In genomic region chr3:142310439-142310838, GRCh38 we compare ENCODE assay signal across 36 cellular contexts.
"Had no signal": no experiment of that assay in that cellular context is flagged by ENCODE, and none has a peak within 500 bp of the region (broad histone marks: within the 10 kb centered on the region; RNA-seq: fewer than 3 reads in every experiment).

No MANE protein-coding gene starts in this region.

- H3K4me1 Mint-ChIP-seq: activated B cell treated with CpG ODN at 0.5 μM for 24 hours; activated CD4-positive, alpha-beta T cell treated with anti-CD3 and anti-CD28 coated beads, Interleukin-2, amount 10 ng/mL, durations not matched to agents 24 days and 14 days; activated T-helper 17 cell treated with anti-CD3 and anti-CD28 coated beads, Interleukin-2, amount 50 U/mL, for 72 hours had no signal

- DNase-seq: activated B cell treated with CpG ODN at 0.5 μM for 24 hours; activated CD4-positive, alpha-beta memory T cell treated with anti-CD3 and anti-CD28 coated beads for 36 hours; activated CD4-positive, alpha-beta T cell treated with anti-CD3 and anti-CD28 coated beads for 4 hours; activated CD4-positive, alpha-beta T cell treated with anti-CD3 and anti-CD28 coated beads, Interleukin-2, amount 10 ng/mL, durations not matched to agents 24 days and 14 days; activated CD4-positive, alpha-beta T cell treated with anti-CD3 and anti-CD28 coated beads, Interleukin-2, amount 50 U/mL, for 1 hour; activated CD4-positive, alpha-beta T cell treated with anti-CD3 and anti-CD28 coated beads, Interleukin-2, amount 50 U/mL, for 4 hours; activated CD4-positive, CD25-positive, alpha-beta regulatory T cell treated with anti-CD3 and anti-CD28 coated beads, Interleukin-2, amount 50 U/mL, for 72 hours; activated CD8-positive, alpha-beta memory T cell treated with anti-CD3 and anti-CD28 coated beads, Interleukin-2, amount 50 U/mL, for 4 hours; activated CD8-positive, alpha-beta T cell treated with anti-CD3 and anti-CD28 coated beads for 36 hours; activated effector memory CD4-positive, alpha-beta T cell treated with anti-CD3 and anti-CD28 coated beads, Interleukin-2, amount 50 U/mL, for 16 hours; activated gamma-delta T cell treated with Interleukin-2 at 50 U/mL for 16 hours; activated naive CD4-positive, alpha-beta T cell; activated naive CD4-positive, alpha-beta T cell treated with anti-CD3 and anti-CD28 coated beads for 36 hours; activated naive CD4-positive, alpha-beta T cell treated with anti-CD3 and anti-CD28 coated beads, Interleukin-2, amount 50 U/mL, for 16 hours; activated naive CD8-positive, alpha-beta T cell treated with anti-CD3 and anti-CD28 coated beads for 36 hours; activated T-cell treated with anti-CD3 and anti-CD28 coated beads for 4 hours; activated T-cell treated with anti-CD3 and anti-CD28 coated beads, Interleukin-2, amount 50 U/mL, for 1 hour; activated T-cell treated with anti-CD3 and anti-CD28 coated beads, Interleukin-2, amount 50 U/mL, for 4 hours; activated T-cell treated with anti-CD3 and anti-CD28 coated beads, Interleukin-2, amount 50 U/mL, for 72 hours; adrenal gland; amniotic stem cell; aorta; body of pancreas; brain microvascular endothelial cell; central memory CD4-positive, alpha-beta T cell; T-helper 2 cell; T-helper 9 cell had no signal

- H3K9me3 ChIP-seq: adrenal gland, body of pancreas, breast epithelium had no signal

- FAIRE-seq: astrocyte, TTC549 had no signal

- H3K9me3 Mint-ChIP-seq: activated B cell treated with CpG ODN at 0.5 μM for 24 hours; activated CD4-positive, alpha-beta T cell treated with anti-CD3 and anti-CD28 coated beads, Interleukin-2, amount 10 ng/mL, durations not matched to agents 24 days and 14 days; activated T-cell treated with anti-CD3 and anti-CD28 coated beads, Interleukin-2, amount 50 U/mL, for 72 hours; activated T-helper 1 cell treated with anti-CD3 and anti-CD28 coated beads, Interleukin-12 subunit alpha, Interleukin-12 subunit beta, Interleukin-2, Interleukin-4 antibody, amounts not matched to agents 30 ng/mL and 10 ng/mL and 1 ng/mL, durations not matched to agents 14 hours and 24 hours and 36 hours; activated T-helper 17 cell treated with anti-CD3 and anti-CD28 coated beads, Interleukin-2, amount 50 U/mL, for 72 hours; T-helper 1 cell treated with Interleukin-12 subunit alpha and Interleukin-12 subunit beta and Interleukin-4 antibody, amounts not matched to agents 30 μg/mL and 1 μg/mL, for 36 hours; T-helper 2 cell treated with Interferon-gamma antibody and Interleukin-4, amounts not matched to agents 5 μg/mL and 100 μg/mL, for 36 hours had no signal

- ATAC-seq: activated CD8-positive, alpha-beta T cell treated with anti-CD3 and anti-CD28 coated beads for 36 hours; activated naive CD4-positive, alpha-beta T cell treated with anti-CD3 and anti-CD28 coated beads, Interleukin-2, amount 50 U/mL, for 72 hours; activated T-cell treated with anti-CD3 and anti-CD28 coated beads, Interleukin-2, amount 50 U/mL, for 4 hours; activated T-cell treated with anti-CD3 and anti-CD28 coated beads, Interleukin-2, amount 50 U/mL, for 72 hours; activated T-helper 17 cell treated with anti-CD3 and anti-CD28 coated beads, Interleukin-2, amount 50 U/mL, for 72 hours; body of pancreas had no signal

- H3K27me3 ChIP-seq: adrenal gland, body of pancreas, brain microvascular endothelial cell, breast epithelium had no signal

- H3K4me3 ChIP-seq: adrenal gland, body of pancreas, breast epithelium had no signal

- H3K27ac ChIP-seq: adrenal gland, body of pancreas, brain microvascular endothelial cell, breast epithelium, VCaP had no signal

- H3K27me3 Mint-ChIP-seq: activated B cell treated with CpG ODN at 0.5 μM for 24 hours; activated CD4-positive, alpha-beta memory T cell treated with anti-CD3 and anti-CD28 coated beads for 36 hours; activated CD4-positive, alpha-beta T cell treated with anti-CD3 and anti-CD28 coated beads, Interleukin-2, amount 10 ng/mL, durations not matched to agents 24 days and 14 days; activated CD8-positive, alpha-beta T cell treated with anti-CD3 and anti-CD28 coated beads for 36 hours; activated naive CD8-positive, alpha-beta T cell treated with anti-CD3 and anti-CD28 coated beads for 36 hours; activated T-helper 17 cell treated with anti-CD3 and anti-CD28 coated beads, Interleukin-2, amount 50 U/mL, for 72 hours had no signal

- H3K4me1 ChIP-seq: adrenal gland, body of pancreas, breast epithelium had no signal

- H3K27ac Mint-ChIP-seq: activated B cell treated with CpG ODN at 0.5 μM for 24 hours; activated CD4-positive, alpha-beta memory T cell treated with anti-CD3 and anti-CD28 coated beads for 36 hours; activated CD4-positive, alpha-beta T cell treated with anti-CD3 and anti-CD28 coated beads, Interleukin-2, amount 10 ng/mL, durations not matched to agents 24 days and 14 days; activated CD8-positive, alpha-beta T cell treated with anti-CD3 and anti-CD28 coated beads for 36 hours; activated naive CD4-positive, alpha-beta T cell treated with anti-CD3 and anti-CD28 coated beads for 36 hours; activated naive CD4-positive, alpha-beta T cell treated with anti-CD3 and anti-CD28 coated beads, Interleukin-2, amount 50 U/mL, for 72 hours; activated naive CD8-positive, alpha-beta T cell treated with anti-CD3 and anti-CD28 coated beads for 36 hours; activated T-cell treated with anti-CD3 and anti-CD28 coated beads, Interleukin-2, amount 50 U/mL, for 72 hours; activated T-helper 1 cell treated with anti-CD3 and anti-CD28 coated beads, Interleukin-12 subunit alpha, Interleukin-12 subunit beta, Interleukin-2, Interleukin-4 antibody, amounts not matched to agents 30 ng/mL and 10 ng/mL and 1 ng/mL, durations not matched to agents 14 hours and 24 hours and 36 hours; activated T-helper 17 cell treated with anti-CD3 and anti-CD28 coated beads, Interleukin-2, amount 50 U/mL, for 72 hours; T-helper 1 cell treated with Interleukin-12 subunit alpha and Interleukin-12 subunit beta and Interleukin-4 antibody, amounts not matched to agents 30 μg/mL and 1 μg/mL, for 36 hours; T-helper 2 cell treated with Interferon-gamma antibody and Interleukin-4, amounts not matched to agents 5 μg/mL and 100 μg/mL, for 36 hours had no signal

- H3K4me3 Mint-ChIP-seq: activated B cell treated with CpG ODN at 0.5 μM for 24 hours; activated CD4-positive, alpha-beta memory T cell treated with anti-CD3 and anti-CD28 coated beads for 36 hours; activated CD4-positive, alpha-beta T cell treated with anti-CD3 and anti-CD28 coated beads, Interleukin-2, amount 10 ng/mL, durations not matched to agents 24 days and 14 days; activated CD8-positive, alpha-beta T cell treated with anti-CD3 and anti-CD28 coated beads for 36 hours; activated naive CD4-positive, alpha-beta T cell treated with anti-CD3 and anti-CD28 coated beads for 36 hours; activated naive CD8-positive, alpha-beta T cell treated with anti-CD3 and anti-CD28 coated beads for 36 hours; activated T-cell treated with anti-CD3 and anti-CD28 coated beads, Interleukin-2, amount 50 U/mL, for 4 hours; activated T-cell treated with anti-CD3 and anti-CD28 coated beads, Interleukin-2, amount 50 U/mL, for 72 hours; activated T-helper 1 cell treated with anti-CD3 and anti-CD28 coated beads, Interleukin-12 subunit alpha, Interleukin-12 subunit beta, Interleukin-2, Interleukin-4 antibody, amounts not matched to agents 30 ng/mL and 10 ng/mL and 1 ng/mL, durations not matched to agents 14 hours and 24 hours and 36 hours; activated T-helper 17 cell treated with anti-CD3 and anti-CD28 coated beads, Interleukin-2, amount 50 U/mL, for 72 hours; T-helper 1 cell treated with Interleukin-12 subunit alpha and Interleukin-12 subunit beta and Interleukin-4 antibody, amounts not matched to agents 30 μg/mL and 1 μg/mL, for 36 hours; T-helper 2 cell treated with Interferon-gamma antibody and Interleukin-4, amounts not matched to agents 5 μg/mL and 100 μg/mL, for 36 hours had no signal
